8 cellular contexts compared by ENCODE assay signal in the genomic region with DNA sequence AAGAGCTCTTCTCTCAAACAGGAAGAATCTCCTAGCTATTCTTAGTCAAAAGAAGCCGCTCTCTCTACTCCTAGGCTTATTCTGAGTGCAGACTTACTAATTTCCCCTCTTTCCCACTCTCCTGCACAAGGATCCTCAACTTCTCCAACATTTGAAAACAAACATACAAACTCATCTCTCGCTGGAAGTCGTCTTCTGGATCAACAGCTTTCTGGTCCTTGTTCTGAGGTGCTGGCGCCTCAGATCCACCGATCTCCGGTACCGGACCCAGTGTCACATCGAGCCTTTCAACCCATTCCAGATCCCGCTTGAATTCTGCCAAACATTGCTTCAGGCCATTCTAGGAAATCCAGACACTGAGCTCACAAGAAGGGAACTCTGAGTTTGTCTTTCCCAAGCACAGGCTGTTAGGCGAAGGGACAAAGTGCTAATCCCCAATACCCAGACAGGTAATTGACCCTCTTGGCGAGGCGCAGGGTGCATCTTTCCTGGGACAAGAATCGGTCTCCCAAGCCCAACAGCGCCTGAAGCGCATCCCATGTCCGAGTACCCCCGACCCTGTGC. TPM values are rescaled to one million over a fixed set of nuclear protein-coding genes. Genes with fewer than 3 reads are reported as not detected.
DNase-seq lines count a peak whose midpoint lies in the region; ATAC-seq, FAIRE-seq and TF ChIP-seq lines count a peak whose summit lies in the region.

No MANE protein-coding gene starts in this region.

- H3K4me3 Mint-ChIP-seq in HFFc6, result peak overlapping the region; percentile 94

- in situ Hi-C loops in HepG2 (cut with HindIII; ENCODE audit: extremely low pct_ligation_motif_present, low pct_unique_long_range_greater_than_20kb), result no loop called here
- in situ Hi-C loops in transverse colon (cut with MboI; ENCODE audit: low pct_ligation_motif_present in 1 of 4, low pct_unique_long_range_greater_than_20kb in 1 of 4, low sequenced_read_pairs in 3 of 4), result no loop called here

- H3K27me3 ChIP-seq in adipocyte (replicated peaks; ENCODE audit: control insufficient read depth, insufficient read depth, low read length) (peaks cover 4% of the 10 kb centered on the region), HepG2 (ENCODE audit: control insufficient read depth in 1 of 2, insufficient read depth in 2 of 2, low read length in 2 of 2) (peaks cover 0 to 9% of the 10 kb centered on the region in 2 experiments; a peak in 2 of 5 replicates), transverse colon (peaks cover 14% of the 10 kb centered on the region)

- peak overlapping the region; percentile 94 for H3K27ac Mint-ChIP-seq in HFFc6

- POLR2A ChIA-PET in HepG2 (lab: Yijun Ruan, JAX), result interaction anchor here (1.0 to 2.2 kb wide), 5 partner anchors 14 to 479 kb away, joined by 3 to 8 read pairs (median 3); partner anchors contain the start of genes KDM4A and ZNF691

- H3K9ac ChIP-seq in adipocyte (ENCODE audit: low read length) (peak overlapping the region; percentile 89), HepG2 (ENCODE audit: insufficient read depth, low read depth, low read length) (peak overlapping the region; percentile 86)

- CTCF ChIA-PET in HepG2 (lab: Yijun Ruan, JAX; ENCODE audit: low intra/inter-chr PET ratio, low total read pairs), result no interaction called here

- TF ChIP-seq POLR2A in HepG2 (IDR thresholded peaks at IDR 0.05; ENCODE audit: insufficient read depth in 1 of 2, low read depth in 2 of 2, low read length in 2 of 2) (no peak), transverse colon (IDR thresholded peaks at IDR 0.05) (no peak)

- no peak for FAIRE-seq in HepG2 (lab: Jason Lieb, UNC)

- intact Hi-C loops in HepG2 (cut with micrococcal nuclease; ENCODE audit: unreplicated experiment), result no loop called here
- intact Hi-C loops in transverse colon (cut with DNase I; ENCODE audit: low total_unique reads), result no loop called here

- H3K79me2 ChIP-seq in HepG2 (ENCODE audit: insufficient read depth, low read length), result peaks cover 20% of the 10 kb centered on the region

- H3K9me3 Mint-ChIP-seq in HFFc6, result no peaks in the 10 kb centered on the region; the same call in 1 of the 2 replicates

- peaks cover 5% of the 10 kb centered on the region for H3K27me3 Mint-ChIP-seq in HFFc6 (ENCODE audit: insufficient read depth)

- DNase-seq in AG09309 (ENCODE audit: low read depth) (no peak), HFFc6 (no peak), adipocyte (ENCODE audit: low read depth) (peak; percentile 29), HepG2 (ENCODE audit: low spot score) (no peak), transverse colon (no peak), HCEC 1CT (no peak), GM20000 (ENCODE audit: low spot score) (no peak), COR-L47 (lab: John Stamatoyannopoulos, UW) (no peak)

- H4K20me1 ChIP-seq in HepG2 (ENCODE audit: insufficient read depth, low read length), result no peaks in the 10 kb centered on the region

- H3K4me3 ChIP-seq in AG09309 (ENCODE audit: control insufficient read depth, low read depth, low read length) (peak overlapping the region; percentile 62), adipocyte (ENCODE audit: low read length) (peak overlapping the region; percentile 97), HepG2 (replicated peaks in 1 of 3; ENCODE audit: insufficient read depth in 1 of 3, low read depth in 2 of 3, low read length in 3 of 3) (peak overlapping the region; percentile 79 to 97 (median 87)), transverse colon (peak overlapping the region; percentile 64 to 81 (median 72))

- no peak for TF ChIP-seq RAD21 in HepG2 (CRISPR knock-in tag; IDR thresholded peaks at IDR 0.05)

- BruUV-seq in HepG2 (replicated peaks; lab: Mats Ljungman, UMichigan), result TSS peak; percentile 64

- H3K4me2 ChIP-seq in HepG2 (ENCODE audit: low read depth, low read length), result peak overlapping the region; percentile 92

- no peak overlapping the region for H2AFZ ChIP-seq in HepG2 (ENCODE audit: low read length)

- H3K9me3 ChIP-seq in adipocyte (ENCODE audit: control insufficient read depth, low read length), result no peaks in the 10 kb centered on the region
- no peaks in the 10 kb centered on the region for H3K9me3 ChIP-seq in HepG2 (ENCODE audit: low read length)
- no peaks in the 10 kb centered on the region for H3K9me3 ChIP-seq in transverse colon

- 7% methylated on average over 14 of the region's 17 CpGs for WGBS in HepG2 (ENCODE audit: low lambda C conversion rate)
- WGBS in transverse colon (ENCODE audit: low coverage in 1 of 2), 2 donors, result 20 to 25% methylated on average over 4 to 17 of the region's 17 CpGs

- H3K4me1 Mint-ChIP-seq in HFFc6 (ENCODE audit: low read depth), result peaks cover 31% of the 10 kb centered on the region

- TF ChIP-seq EP300 in HepG2 (IDR thresholded peaks at IDR 0.05; ENCODE audit: low read depth in 2 of 2, low read length in 2 of 2), result no peak
- TF ChIP-seq EP300 in HepG2 (CRISPR knock-in tag; IDR thresholded peaks at IDR 0.05; ENCODE audit: borderline replicate concordance), result no peak
- TF ChIP-seq EP300 in transverse colon (IDR thresholded peaks at IDR 0.05; ENCODE audit: low read depth), result no peak

- peak; percentile 58; the same call in 1 of the 3 replicates for ATAC-seq in HepG2

- peaks cover 9% of the 10 kb centered on the region for H3K4me1 ChIP-seq in adipocyte (ENCODE audit: control insufficient read depth, insufficient read depth, low read length)
- peaks cover 23% of the 10 kb centered on the region for H3K4me1 ChIP-seq in HepG2 (ENCODE audit: insufficient read depth, low read length)
- H3K4me1 ChIP-seq in transverse colon, result peaks cover 0 to 12% (median 9%) of the 10 kb centered on the region in 4 donors

- peaks cover 55% of the 10 kb centered on the region for H3K36me3 Mint-ChIP-seq in HFFc6 (ENCODE audit: low read depth)

- peaks cover 40% of the 10 kb centered on the region for H3K36me3 ChIP-seq in adipocyte (ENCODE audit: control insufficient read depth, insufficient read depth, low read length, severe bottlenecking)
- peaks cover 10 to 40% of the 10 kb centered on the region in 2 experiments for H3K36me3 ChIP-seq in HepG2 (replicated peaks in 1 of 2; ENCODE audit: control insufficient read depth in 1 of 2, insufficient read depth in 2 of 2, low read length in 2 of 2)
- peaks cover 0 to 26% (median 6%) of the 10 kb centered on the region in 4 donors for H3K36me3 ChIP-seq in transverse colon

- no peak for TF ChIP-seq CTCF in AG09309 (IDR thresholded peaks at IDR 0.05; ENCODE audit: control insufficient read depth, insufficient read depth, low read depth, low read length, missing control alignments)
- no peak for TF ChIP-seq CTCF in HFFc6 (IDR thresholded peaks at IDR 0.05)
- no peak for TF ChIP-seq CTCF in HepG2 (CRISPR knock-in tag; IDR thresholded peaks at IDR 0.05)
- TF ChIP-seq CTCF in transverse colon (IDR thresholded peaks at IDR 0.05), result no peak
- no peak for TF ChIP-seq CTCF in GM20000 (IDR thresholded peaks at IDR 0.05; ENCODE audit: extremely low read depth, missing control alignments)

- H3K27ac ChIP-seq in HepG2 (ENCODE audit: extremely low read length, insufficient read depth, low read length), result peak overlapping the region; percentile 49
- H3K27ac ChIP-seq in transverse colon, result peak overlapping the region; percentile 39 to 80 (median 61)

RNA-seq across cellular contexts. Expression of gene EBNA1BP2, which starts 0.7 kb away (rescaled TPM):
- total RNA-seq in HFFc6 (2021; fragmentation: NEBNext Ultra II Directional; extraction: Animal tissue kit (Norgen Biotek cat#: 25700)), result 100 to 1,000 TPM; 107 to 146 (median 134) TPM
- total RNA-seq in HepG2 (2016; rRNA removed; fragmentation: Illumina TruSeq; extraction: Trizol) (102 and 134 TPM in 2 replicates), transverse colon (10 to 100 TPM; 12.5 to 35.5 (median 30.1) TPM)
- 16.7 and 17.1 TPM in 2 replicates for total RNA-seq in HepG2 (2016; cell fraction: cytosol; rRNA removed; fragmentation: Illumina TruSeq; extraction: Trizol; ENCODE audit: low read depth)
- 105 and 136 TPM in 2 replicates for total RNA-seq in HepG2 (2016; cell fraction: insoluble cytoplasmic fraction; rRNA removed; fragmentation: Illumina TruSeq; extraction: Trizol)
- 31.7 and 33.4 TPM in 2 replicates for total RNA-seq in HepG2 (2016; cell fraction: membrane; rRNA removed; fragmentation: Illumina TruSeq; extraction: Trizol)
- total RNA-seq in HepG2 (2016; cell fraction: nucleus; rRNA removed; fragmentation: Illumina TruSeq; extraction: Trizol), result 41.1 and 51.6 TPM in 2 replicates
- 24.7 and 27.1 TPM in 2 replicates for polyA plus RNA-seq in HepG2 (2011; rRNA removed)
- 24.4 and 26.5 TPM in 2 replicates for polyA plus RNA-seq in HepG2 (2011; cell fraction: cytosol; rRNA removed)
- polyA plus RNA-seq in HepG2 (2011; cell fraction: nucleus; rRNA removed), result 21.8 and 28.1 TPM in 2 replicates
- 40.9 and 45.7 TPM in 2 replicates for polyA plus RNA-seq in HepG2 (2012)
- polyA plus RNA-seq in HepG2 (2016; cell fraction: cytosol; fragmentation: Illumina TruSeq; extraction: Trizol; ENCODE audit: low read depth), result 18.1 TPM in 2 replicates
- 152 and 154 TPM in 2 replicates for polyA plus RNA-seq in HepG2 (2016; cell fraction: insoluble cytoplasmic fraction; fragmentation: Illumina TruSeq; extraction: Trizol; ENCODE audit: low read depth)
- 27.7 and 29.2 TPM in 2 replicates for polyA plus RNA-seq in HepG2 (2016; cell fraction: membrane; fragmentation: Illumina TruSeq; extraction: Trizol; ENCODE audit: low read depth)
- polyA plus RNA-seq in HepG2 (2016; cell fraction: nucleus; fragmentation: Illumina TruSeq; extraction: Trizol; ENCODE audit: insufficient read depth, low read depth), result 78.7 and 80.9 TPM in 2 replicates
- polyA minus RNA-seq in HepG2 (2011; rRNA and poly(A)+ RNA removed; ENCODE audit: low replicate concordance), result 14.2 and 38.3 TPM in 2 replicates
- polyA minus RNA-seq in HepG2 (2011; cell fraction: cytosol; rRNA and poly(A)+ RNA removed), result 8.6 and 11.5 TPM in 2 replicates
- 33.0 and 36.7 TPM in 2 replicates for polyA minus RNA-seq in HepG2 (2011; cell fraction: nucleus; rRNA and poly(A)+ RNA removed)

RNA-seq across cellular contexts. Expression of gene CFAP57, which starts 0.7 kb away (rescaled TPM):
- total RNA-seq in HFFc6 (2021; fragmentation: NEBNext Ultra II Directional; extraction: Animal tissue kit (Norgen Biotek cat#: 25700)), result under 1 TPM; 0.14 to 0.75 (median 0.19) TPM
- 0.14 TPM in 1 of 2 replicates, not detected in the other for total RNA-seq in HepG2 (2016; rRNA removed; fragmentation: Illumina TruSeq; extraction: Trizol)
- not detected in 2 replicates for total RNA-seq in HepG2 (2016; cell fraction: cytosol; rRNA removed; fragmentation: Illumina TruSeq; extraction: Trizol; ENCODE audit: low read depth)
- total RNA-seq in HepG2 (2016; cell fraction: insoluble cytoplasmic fraction; rRNA removed; fragmentation: Illumina TruSeq; extraction: Trizol), result 0.06 and 0.15 TPM in 2 replicates
- total RNA-seq in HepG2 (2016; cell fraction: membrane; rRNA removed; fragmentation: Illumina TruSeq; extraction: Trizol), result 0.09 TPM in 1 of 2 replicates, not detected in the other
- not detected in 2 replicates for total RNA-seq in HepG2 (2016; cell fraction: nucleus; rRNA removed; fragmentation: Illumina TruSeq; extraction: Trizol)
- 0.01 and 0.07 TPM in 2 replicates for polyA plus RNA-seq in HepG2 (2011; rRNA removed)
- 0.01 and 0.03 TPM in 2 replicates for polyA plus RNA-seq in HepG2 (2011; cell fraction: cytosol; rRNA removed)
- 0.03 TPM in 1 of 2 replicates, not detected in the other for polyA plus RNA-seq in HepG2 (2011; cell fraction: nucleus; rRNA removed)
- polyA plus RNA-seq in HepG2 (2012), result 0.08 and 0.11 TPM in 2 replicates
- polyA plus RNA-seq in HepG2 (2016; cell fraction: cytosol; fragmentation: Illumina TruSeq; extraction: Trizol; ENCODE audit: low read depth), result not detected in 2 replicates
- not detected in 2 replicates for polyA plus RNA-seq in HepG2 (2016; cell fraction: insoluble cytoplasmic fraction; fragmentation: Illumina TruSeq; extraction: Trizol; ENCODE audit: low read depth)
- polyA plus RNA-seq in HepG2 (2016; cell fraction: membrane; fragmentation: Illumina TruSeq; extraction: Trizol; ENCODE audit: low read depth), result not detected in 2 replicates
- polyA plus RNA-seq in HepG2 (2016; cell fraction: nucleus; fragmentation: Illumina TruSeq; extraction: Trizol; ENCODE audit: insufficient read depth, low read depth), result not detected in 2 replicates
- 0.94 TPM in 1 of 2 replicates, not detected in the other for polyA minus RNA-seq in HepG2 (2011; rRNA and poly(A)+ RNA removed; ENCODE audit: low replicate concordance)
- not detected in 2 replicates for polyA minus RNA-seq in HepG2 (2011; cell fraction: cytosol; rRNA and poly(A)+ RNA removed)
- polyA minus RNA-seq in HepG2 (2011; cell fraction: nucleus; rRNA and poly(A)+ RNA removed), result 0.13 TPM in 1 of 2 replicates, not detected in the other
- total RNA-seq in transverse colon, result not detected
